Comparison of ENCODE assay signal across 8 cellular contexts in genomic region chr10:102132563-102133372, GRCh38. TPM values are rescaled to one million over a fixed set of nuclear protein-coding genes. Genes with fewer than 3 reads are reported as not detected.
DNase-seq lines count a peak whose midpoint lies in the region; ATAC-seq and TF ChIP-seq lines count a peak whose summit lies in the region.

PPRC1 (plus strand) TSS chr10:102133040; CDS start chr10:102133069, 29 bp downstream.

- H3K27me3 Mint-ChIP-seq in CD8-positive, alpha-beta memory T cell, result no peaks in the 10 kb centered on the region
- H3K27me3 Mint-ChIP-seq in activated CD4-positive, alpha-beta memory T cell treated with anti-CD3 and anti-CD28 coated beads for 36 hours, result no peaks in the 10 kb centered on the region

- ATAC-seq in GM19452 (IDR thresholded peaks at IDR 0.05; ENCODE audit: unreplicated experiment) (peak; percentile 94), right lobe of liver (peak; percentile 93 to 97 (median 96))

- peak; percentile 94 to 98 (median 96) for DNase-seq in CD8-positive, alpha-beta memory T cell
- DNase-seq in HK-2 (ENCODE audit: unreplicated experiment), result peak; percentile 100
- peak; percentile 96 for DNase-seq in NCI-H82 treated with DMSO at 0.1 percent for 48 hours (lab: John Stamatoyannopoulos, UW; ENCODE audit: unreplicated experiment)
- DNase-seq in activated CD4-positive, alpha-beta memory T cell treated with anti-CD3 and anti-CD28 coated beads for 36 hours, result peak; percentile 99
- DNase-seq in dorsolateral prefrontal cortex, result peak; percentile 97 to 100 (median 99)
- DNase-seq in right lobe of liver, result peak; percentile 98 to 99 (median 99)
- peak; percentile 92 to 98 for DNase-seq in stimulated activated CD4-positive, alpha-beta T cell treated with anti-CD3 and anti-CD28 coated beads, Interleukin-4, amount 100 ng/mL, for 4 hours

- H3K27ac Mint-ChIP-seq in CD8-positive, alpha-beta memory T cell, result peak within 1 kb of the TSS; percentile 89 to 99 (median 96)
- peak within 1 kb of the TSS; percentile 98 for H3K27ac Mint-ChIP-seq in activated CD4-positive, alpha-beta memory T cell treated with anti-CD3 and anti-CD28 coated beads for 36 hours

- peaks cover 0 to 18% (median 0%) of the 10 kb centered on the region in 3 donors for H3K36me3 Mint-ChIP-seq in CD8-positive, alpha-beta memory T cell
- peaks cover 17% of the 10 kb centered on the region for H3K36me3 Mint-ChIP-seq in activated CD4-positive, alpha-beta memory T cell treated with anti-CD3 and anti-CD28 coated beads for 36 hours

- H3K27me3 ChIP-seq in CD8-positive, alpha-beta memory T cell (ENCODE audit: insufficient read depth, low read length, poor library complexity, severe bottlenecking), result no peaks in the 10 kb centered on the region
- no peaks in the 10 kb centered on the region for H3K27me3 ChIP-seq in dorsolateral prefrontal cortex
- no peaks in the 10 kb centered on the region for H3K27me3 ChIP-seq in right lobe of liver

- TF ChIP-seq POLR2A in right lobe of liver (IDR thresholded peaks at IDR 0.05), result peak; percentile 68

- H3K4me1 ChIP-seq in CD8-positive, alpha-beta memory T cell (ENCODE audit: insufficient read depth, low read length), result peaks cover 30% of the 10 kb centered on the region
- peaks cover 0 to 12% (median 4%) of the 10 kb centered on the region in 4 donors for H3K4me1 ChIP-seq in right lobe of liver

- peak within 1 kb of the TSS; percentile 75 for H3K27ac ChIP-seq in CD8-positive, alpha-beta memory T cell (ENCODE audit: low read depth, low read length)
- H3K27ac ChIP-seq in dorsolateral prefrontal cortex, result peak within 1 kb of the TSS; percentile 59 to 98 (median 91)
- peak within 1 kb of the TSS; percentile 54 to 91 (median 78) for H3K27ac ChIP-seq in right lobe of liver

- TF ChIP-seq CTCF in dorsolateral prefrontal cortex (IDR thresholded peaks at IDR 0.05 in 54 of 56, conservative IDR thresholded peaks at IDR 0.05 in 2 of 56; ENCODE audit: low read depth in 1 of 56, partially characterized antibody in 56 of 56) (peak; percentile 78 to 99 (median 92)), right lobe of liver (IDR thresholded peaks at IDR 0.05) (peak; percentile 87 to 96 (median 95))

- CTCF ChIA-PET in CD8-positive, alpha-beta memory T cell (lab: Charles Lee), result interaction anchor here (0.7 to 2.8 kb wide), 11 partner anchors 9 to 780 kb away, joined by 3 to 14 read pairs (median 4); partner anchors contain the start of gene NOLC1
- CTCF ChIA-PET in activated CD4-positive, alpha-beta memory T cell treated with anti-CD3 and anti-CD28 coated beads for 36 hours (lab: Charles Lee), result interaction anchor here (0.6 to 2.8 kb wide), 12 partner anchors 10 to 237 kb away, joined by 3 to 37 read pairs (median 6); partner anchors contain the start of gene NOLC1

- under 1% methylated on average over 24 of the region's 64 CpGs for WGBS in right lobe of liver (ENCODE audit: insufficient coverage, low coverage, low lambda C conversion rate, missing lambda C conversion rate)

- no peaks in the 10 kb centered on the region for H3K9me3 Mint-ChIP-seq in CD8-positive, alpha-beta memory T cell
- H3K9me3 Mint-ChIP-seq in activated CD4-positive, alpha-beta memory T cell treated with anti-CD3 and anti-CD28 coated beads for 36 hours, result no peaks in the 10 kb centered on the region

- peak within 1 kb of the TSS; percentile 92 to 100 (median 98) for H3K4me3 Mint-ChIP-seq in CD8-positive, alpha-beta memory T cell
- peak within 1 kb of the TSS; percentile 100 for H3K4me3 Mint-ChIP-seq in activated CD4-positive, alpha-beta memory T cell treated with anti-CD3 and anti-CD28 coated beads for 36 hours

- H3K9me3 ChIP-seq in CD8-positive, alpha-beta memory T cell (ENCODE audit: low read length), result no peaks in the 10 kb centered on the region
- H3K9me3 ChIP-seq in right lobe of liver, result no peaks in the 10 kb centered on the region

- peak within 1 kb of the TSS; percentile 91 for H3K4me3 ChIP-seq in CD8-positive, alpha-beta memory T cell (ENCODE audit: low read length)
- H3K4me3 ChIP-seq in dorsolateral prefrontal cortex (peak within 1 kb of the TSS; percentile 63 to 100 (median 93)), right lobe of liver (peak within 1 kb of the TSS; percentile 90 to 98 (median 97))

- peaks cover 38 to 50% (median 40%) of the 10 kb centered on the region in 3 donors for H3K4me1 Mint-ChIP-seq in CD8-positive, alpha-beta memory T cell
- peaks cover 42% of the 10 kb centered on the region for H3K4me1 Mint-ChIP-seq in activated CD4-positive, alpha-beta memory T cell treated with anti-CD3 and anti-CD28 coated beads for 36 hours (ENCODE audit: low read depth)

- peaks cover 3% of the 10 kb centered on the region for H3K36me3 ChIP-seq in CD8-positive, alpha-beta memory T cell (ENCODE audit: insufficient read depth, low read length)
- peaks cover 0 to 2% (median 0%) of the 10 kb centered on the region in 4 donors for H3K36me3 ChIP-seq in right lobe of liver

- intact Hi-C loops in activated CD4-positive, alpha-beta memory T cell treated with anti-CD3 and anti-CD28 coated beads for 36 hours (cut with micrococcal nuclease), result loop anchor here (1.0 to 5.0 kb wide), 5 partner anchors 15 to 370 kb away; partner anchors contain the start of genes ACTR1A and NOLC1
- intact Hi-C loops in dorsolateral prefrontal cortex (cut with DNase I), result loop anchor here (1.0 to 5.0 kb wide), 7 partner anchors 12 to 370 kb away; partner anchors contain the start of genes ARMH3 (in 2 of the 2), NOLC1 (in 2 of the 2), ACTR1A (in 1 of the 2) and LDB1 (in 1 of the 2)
- intact Hi-C loops in right lobe of liver (cut with DNase I), result no loop called here

- POLR2A ChIA-PET in CD8-positive, alpha-beta memory T cell (lab: Charles Lee), result interaction anchor here (0.6 to 1.4 kb wide), 5 partner anchors 14 to 314 kb away, joined by 3 to 4 read pairs (median 3); partner anchors contain the start of gene OGA
- POLR2A ChIA-PET in activated CD4-positive, alpha-beta memory T cell treated with anti-CD3 and anti-CD28 coated beads for 36 hours (lab: Charles Lee), result interaction anchor here (1.0 to 1.6 kb wide), 5 partner anchors 14 to 131 kb away, joined by 3 to 6 read pairs (median 4); partner anchors contain the start of gene NOLC1

RNA-seq across cellular contexts. Expression of gene PPRC1, which starts in this region (rescaled TPM):
- total RNA-seq in CD8-positive, alpha-beta memory T cell, result 100 to 1,000 TPM; 105 to 106 TPM
- 20.7 TPM for polyA plus RNA-seq in CD8-positive, alpha-beta memory T cell
- 10 to 100 TPM; 59.1 to 65.9 TPM for total RNA-seq in activated CD4-positive, alpha-beta memory T cell treated with anti-CD3 and anti-CD28 coated beads for 36 hours
- 10 to 100 TPM; 14.6 to 34.0 (median 20.9) TPM for total RNA-seq in dorsolateral prefrontal cortex
- 10 to 100 TPM in 3 of 6 experiments, 1 to 10 TPM in 3; 7.9 to 18.2 (median 10.3) TPM for total RNA-seq in right lobe of liver

Comparison
In these comparisons a context has a peak if more than half of its experiments do, and no peak if none do; other contexts are left out.
1. Peak in every context shown above with its lines: DNase-seq, ATAC-seq, H3K4me3 ChIP-seq and H3K27ac ChIP-seq.
2. intact Hi-C loops: an anchor here in activated CD4-positive, alpha-beta memory T cell treated with anti-CD3 and anti-CD28 coated beads for 36 hours (1.0 to 5.0 kb wide) and dorsolateral prefrontal cortex (1.0 to 5.0 kb wide); none called in right lobe of liver.